ENCODE assay signal across 16 cellular contexts in the genomic region with DNA sequence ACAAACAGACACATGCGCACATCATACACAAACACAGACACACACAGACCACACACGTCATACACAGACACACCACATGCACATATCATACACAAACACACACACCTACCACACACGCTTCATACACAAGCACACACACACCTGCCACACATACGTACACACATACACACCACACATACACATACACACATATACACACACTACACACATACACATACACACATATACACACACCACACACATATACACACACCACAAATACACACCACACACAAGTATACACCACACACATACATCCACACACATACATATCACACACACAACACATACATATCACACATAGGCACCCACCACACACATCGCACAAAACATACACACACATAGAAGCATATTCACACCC.
DNase-seq lines count a peak whose midpoint lies in the region; ATAC-seq, FAIRE-seq and TF ChIP-seq lines count a peak whose summit lies in the region.
"Had no signal": no experiment of that assay in that cellular context is flagged by ENCODE, and none has a peak within 500 bp of the region (broad histone marks: within the 10 kb centered on the region; RNA-seq: fewer than 3 reads in every experiment).

No MANE protein-coding gene starts in this region.

- H2BK20ac ChIP-seq in H9 (ENCODE audit: low read depth, low read length, poor library complexity, severe bottlenecking): no peak overlapping the region
- H2BK20ac ChIP-seq in IMR-90 (ENCODE audit: low read depth, low read length): no peak overlapping the region
- peak overlapping the region; percentile 6; the same call in 1 of the 2 replicates for H2BK20ac ChIP-seq in H1 (ENCODE audit: low read length)

- TF ChIP-seq EP300 in H1 (IDR thresholded peaks at IDR 0.05; ENCODE audit: borderline replicate concordance in 1 of 2, low read depth in 2 of 2, low read length in 2 of 2): no peak

- H3K9me3 ChIP-seq in H9 (ENCODE audit: control insufficient read depth, low read depth, low read length): no peaks in the 10 kb centered on the region
- H3K9me3 ChIP-seq in IMR-90 (ENCODE audit: control insufficient read depth, insufficient read depth, low read length): no peaks in the 10 kb centered on the region
- H3K9me3 ChIP-seq in H1 (ENCODE audit: insufficient read depth in 2 of 2, low read depth in 1 of 2, low read length in 1 of 2): no peaks in the 10 kb centered on the region

- H3K23me2 ChIP-seq in H9 (ENCODE audit: insufficient read length, low read depth, low read length, poor library complexity, severe bottlenecking): no peaks in the 10 kb centered on the region
- H3K23me2 ChIP-seq in H1 (ENCODE audit: low read depth, low read length): peaks cover 15% of the 10 kb centered on the region

- no peak overlapping the region for H2AFZ ChIP-seq in H9 (ENCODE audit: low read length)
- H2AFZ ChIP-seq in IMR-90 (replicated peaks; ENCODE audit: low read length, poor library complexity): no peak overlapping the region
- no peak overlapping the region for H2AFZ ChIP-seq in H1 (ENCODE audit: low read length)

- H3T11ph ChIP-seq in H9 (ENCODE audit: low read length): no peak overlapping the region

- TF ChIP-seq RAD21 in IMR-90 (IDR thresholded peaks at IDR 0.05; ENCODE audit: low read length) (no peak), H1 (IDR thresholded peaks at IDR 0.05 in 1 of 2, conservative IDR thresholded peaks at IDR 0.05 in 1 of 2; ENCODE audit: low read depth in 2 of 2, low read length in 2 of 2) (no peak)

- FAIRE-seq in H1 (lab: Jason Lieb, UNC): no peak
- FAIRE-seq: A204.1 had no signal

- 100% methylated on average over 3 of the region's 5 CpGs for WGBS in H9 (ENCODE audit: extremely low coverage, insufficient read length, low lambda C conversion rate)
- WGBS in IMR-90 (ENCODE audit: extremely low coverage in 2 of 2, insufficient read length in 1 of 2), 2 experiments: 72% methylated on average over 4 of the region's 5 CpGs; no CpG with 5 or more reads in 1 of the 2 experiments
- 89% methylated on average over 5 of the region's 5 CpGs; no CpG with 5 or more reads in 1 of the 2 experiments for WGBS in H1 (ENCODE audit: extremely low coverage in 1 of 2, insufficient coverage in 1 of 2, insufficient read length in 1 of 2, insufficient replicate concordance in 2 of 2, low coverage in 1 of 2, low lambda C conversion rate in 2 of 2, missing lambda C conversion rate in 1 of 2), 2 experiments

- H3K36me3 ChIP-seq in IMR-90 (ENCODE audit: control insufficient read depth, insufficient read depth, low read length) (no peaks in the 10 kb centered on the region), H1 (ENCODE audit: control insufficient read depth in 2 of 4, insufficient read depth in 4 of 4, low read length in 3 of 4) (no peaks in the 10 kb centered on the region)

- intact Hi-C loops in IMR-90 (cut with micrococcal nuclease): no loop called here

- in situ Hi-C loops in IMR-90 (cut with MboI; ENCODE audit: low sequenced_read_pairs): no loop called here

- no peak overlapping the region for H2AK9ac ChIP-seq in IMR-90 (replicated peaks; ENCODE audit: low read depth, low read length, poor library complexity)

- no peak overlapping the region for H3K27ac Mint-ChIP-seq in H9
- H3K27ac Mint-ChIP-seq: CD14-positive monocyte; CD8-positive, alpha-beta T cell had no signal

- H3K27ac ChIP-seq in H9 (ENCODE audit: insufficient read length, low read depth, low read length): no peak overlapping the region
- no peak overlapping the region for H3K27ac ChIP-seq in IMR-90 (ENCODE audit: insufficient read depth, low read length)
- H3K27ac ChIP-seq in H1 (ENCODE audit: low read depth, low read length): no peak overlapping the region

- H3K18ac ChIP-seq in H9 (ENCODE audit: insufficient read length, low read depth, low read length) (no peak overlapping the region), IMR-90 (ENCODE audit: low read depth, low read length) (no peak overlapping the region), H1 (ENCODE audit: extremely low read depth, low read length) (no peak overlapping the region)

- no peaks in the 10 kb centered on the region for H3K79me2 ChIP-seq in H9 (ENCODE audit: insufficient read depth, low read length)
- no peaks in the 10 kb centered on the region for H3K79me2 ChIP-seq in H1 (ENCODE audit: control insufficient read depth in 1 of 2, insufficient read depth in 2 of 2, low read length in 2 of 2)

- H3K4me1 Mint-ChIP-seq in H9: no peaks in the 10 kb centered on the region
- no peaks in the 10 kb centered on the region for H3K4me1 Mint-ChIP-seq in activated T-cell treated with anti-CD3 and anti-CD28 coated beads, Interleukin-2, amount 50 U/mL, for 4 hours (ENCODE audit: low read depth)
- H3K4me1 Mint-ChIP-seq: CD14-positive monocyte had no signal

- POLR2A ChIA-PET in IMR-90 (lab: Charles Lee; ENCODE audit: unreplicated experiment) (no interaction called here), H1 (lab: Charles Lee; ENCODE audit: partially characterized antibody) (no interaction called here)

- no peak overlapping the region for H3K4me3 Mint-ChIP-seq in H9
- no peak overlapping the region for H3K4me3 Mint-ChIP-seq in activated T-cell treated with anti-CD3 and anti-CD28 coated beads, Interleukin-2, amount 50 U/mL, for 4 hours
- H3K4me3 Mint-ChIP-seq: CD14-positive monocyte; CD8-positive, alpha-beta T cell had no signal

- ATAC-seq in IMR-90 (ENCODE audit: low read depth) (no peak), GM18873 (IDR thresholded peaks at IDR 0.05; ENCODE audit: low FRiP score, unreplicated experiment) (no peak)
- no peak for ATAC-seq in activated T-cell treated with anti-CD3 and anti-CD28 coated beads, Interleukin-2, amount 50 U/mL, for 4 hours
- ATAC-seq: CD8-positive, alpha-beta T cell had no signal

- H3K4ac ChIP-seq in H9 (ENCODE audit: low read depth, low read length): no peak overlapping the region
- no peak overlapping the region for H3K4ac ChIP-seq in IMR-90 (ENCODE audit: low read depth, low read length)
- no peak overlapping the region for H3K4ac ChIP-seq in H1 (replicated peaks; ENCODE audit: insufficient read length, low read depth, low read length)

- no peak overlapping the region for H3K9ac ChIP-seq in H9 (ENCODE audit: extremely low read depth, insufficient read length, low read length)
- no peak overlapping the region for H3K9ac ChIP-seq in IMR-90 (ENCODE audit: low read depth, low read length)
- H3K9ac ChIP-seq in H1 (replicated peaks in 1 of 4; ENCODE audit: extremely low read depth in 1 of 4, low read depth in 3 of 4, low read length in 3 of 4): no peak overlapping the region; a peak in 1 of 7 replicates

- no peak overlapping the region for H2BK5ac ChIP-seq in H9 (ENCODE audit: insufficient read length, low read length)
- H2BK5ac ChIP-seq in IMR-90 (ENCODE audit: low read depth, low read length, poor library complexity, severe bottlenecking): peak overlapping the region; percentile 91
- H2BK5ac ChIP-seq in H1 (ENCODE audit: low read depth, low read length): no peak overlapping the region

- H3K4me1 ChIP-seq in H9 (ENCODE audit: insufficient read depth, low read length): no peaks in the 10 kb centered on the region
- H3K4me1 ChIP-seq in IMR-90 (ENCODE audit: control insufficient read depth, insufficient read depth, low read length): no peaks in the 10 kb centered on the region
- no peaks in the 10 kb centered on the region for H3K4me1 ChIP-seq in H1 (replicated peaks in 1 of 4; ENCODE audit: control insufficient read depth in 3 of 4, insufficient read depth in 4 of 4, low read length in 3 of 4)

- DNase-seq in H9 (no peak), IMR-90 (no peak), H1 (ENCODE audit: low read depth in 1 of 2, low spot score in 2 of 2) (no peak), hippocampal formation (lab: John Stamatoyannopoulos, UW) (no peak), NCI-H2196 (lab: John Stamatoyannopoulos, UW; ENCODE audit: unreplicated experiment) (no peak)
- no peak for DNase-seq in activated T-cell treated with anti-CD3 and anti-CD28 coated beads, Interleukin-2, amount 50 U/mL, for 4 hours
- DNase-seq: CD8-positive, alpha-beta T cell; COR-L47; DND-41; GDM1; GOT3; HCEC 1CT; Karpas-422 had no signal

- H3K4me3 ChIP-seq in IMR-90 (ENCODE audit: insufficient read depth, low read depth, low read length): no peak overlapping the region
- H3K4me3 ChIP-seq in H1 (ENCODE audit: extremely low read depth in 1 of 4, insufficient read depth in 2 of 4, low read depth in 3 of 4, low read length in 4 of 4): no peak overlapping the region

- CTCF ChIA-PET in IMR-90 (lab: Yijun Ruan, JAX): no interaction called here
- CTCF ChIA-PET in H1 (lab: Charles Lee; ENCODE audit: partially characterized antibody): no interaction called here

- H3K9me3 Mint-ChIP-seq in H9: no peaks in the 10 kb centered on the region
- H3K9me3 Mint-ChIP-seq in activated T-cell treated with anti-CD3 and anti-CD28 coated beads, Interleukin-2, amount 50 U/mL, for 4 hours: no peaks in the 10 kb centered on the region
- H3K9me3 Mint-ChIP-seq: CD8-positive, alpha-beta T cell had no signal

- H2BK120ac ChIP-seq in H9 (ENCODE audit: low read depth, low read length, poor library complexity, severe bottlenecking) (no peak overlapping the region), IMR-90 (ENCODE audit: low read depth, low read length) (no peak overlapping the region), H1 (replicated peaks; ENCODE audit: low read depth, low read length) (no peak overlapping the region)

- H3K4me2 ChIP-seq in H9 (ENCODE audit: insufficient read depth, insufficient read length, low read length): no peak overlapping the region
- H3K4me2 ChIP-seq in IMR-90 (ENCODE audit: low read depth, low read length): no peak overlapping the region
- no peak overlapping the region for H3K4me2 ChIP-seq in H1 (ENCODE audit: insufficient read depth in 1 of 2, low read depth in 2 of 2, low read length in 2 of 2)

- H3K14ac ChIP-seq in H9 (ENCODE audit: insufficient read depth, low read length): no peak overlapping the region
- no peak overlapping the region for H3K14ac ChIP-seq in IMR-90 (replicated peaks; ENCODE audit: low read depth, low read length)
- no peak overlapping the region for H3K14ac ChIP-seq in H1 (ENCODE audit: insufficient read length)

- H2AK5ac ChIP-seq in H9 (ENCODE audit: insufficient read length, low read length) (no peak overlapping the region), IMR-90 (ENCODE audit: low read depth, low read length) (no peak overlapping the region), H1 (ENCODE audit: low read depth, low read length) (peak overlapping the region; percentile 96)

- H4K5ac ChIP-seq in H9 (ENCODE audit: insufficient read length, low read depth, low read length): no peak overlapping the region
- no peak overlapping the region for H4K5ac ChIP-seq in IMR-90 (ENCODE audit: low read depth, low read length)
- no peak overlapping the region for H4K5ac ChIP-seq in H1 (ENCODE audit: insufficient read length, low read depth, low read length)

- H3K27me3 ChIP-seq in H9 (ENCODE audit: insufficient read depth, low read length) (no peaks in the 10 kb centered on the region), IMR-90 (ENCODE audit: control insufficient read depth, insufficient read depth, low read length) (0 out of 2 replicates have a peak, but pooled peaks cover 2% of the 10 kb centered on the region), H1 (replicated peaks in 1 of 4; ENCODE audit: control insufficient read depth in 3 of 4, extremely low read depth in 1 of 4, insufficient read depth in 3 of 4, low read length in 3 of 4) (0 out of 7 replicates have a peak, but pooled peaks cover 0 to 2% (median 0%) of the 10 kb centered on the region in 4 experiments)

- H3K56ac ChIP-seq in H9 (ENCODE audit: insufficient read length, low read depth, low read length): no peak overlapping the region
- H3K56ac ChIP-seq in IMR-90 (ENCODE audit: extremely low read depth, insufficient read depth, low read length): no peak overlapping the region
- H3K56ac ChIP-seq in H1 (replicated peaks; ENCODE audit: insufficient read length, low read depth, low read length): peak overlapping the region; percentile 83

- no peak for TF ChIP-seq CTCF in H9 (conservative IDR thresholded peaks at IDR 0.05)
- no peak for TF ChIP-seq CTCF in IMR-90 (conservative IDR thresholded peaks at IDR 0.05; ENCODE audit: low read depth, low read length)
- TF ChIP-seq CTCF in H1 (IDR thresholded peaks at IDR 0.05; ENCODE audit: control extremely low read depth in 1 of 3, insufficient read depth in 1 of 3, low read depth in 1 of 3, low read length in 3 of 3): no peak

- dilution Hi-C loops in IMR-90 (cut with HindIII; ENCODE audit: low sequenced_read_pairs, unreplicated experiment): no loop called here

- H2BK12ac ChIP-seq in H9 (ENCODE audit: insufficient read length, low read depth, low read length) (no peak overlapping the region), H1 (ENCODE audit: low read depth, low read length) (no peak overlapping the region)

- H4K8ac ChIP-seq in H9 (replicated peaks; ENCODE audit: insufficient read length, low read depth, low read length) (peak overlapping the region; percentile 6), IMR-90 (ENCODE audit: low read depth in 2 of 2, low read length in 2 of 2) (no peak overlapping the region), H1 (ENCODE audit: extremely low read depth, insufficient read depth, low read length) (peak overlapping the region; percentile 42; the same call in 1 of the 2 replicates)

- no peaks in the 10 kb centered on the region for H3K36me3 Mint-ChIP-seq in H9 (ENCODE audit: insufficient read depth in 1 of 3, low read depth in 3 of 3)
- no peaks in the 10 kb centered on the region for H3K36me3 Mint-ChIP-seq in activated T-cell treated with anti-CD3 and anti-CD28 coated beads, Interleukin-2, amount 50 U/mL, for 4 hours (ENCODE audit: insufficient read depth)
- H3K36me3 Mint-ChIP-seq: CD8-positive, alpha-beta T cell had no signal

- H2BK15ac ChIP-seq in H9 (ENCODE audit: low read depth, low read length): no peak overlapping the region
- H2BK15ac ChIP-seq in IMR-90 (ENCODE audit: low read depth, low read length): no peak overlapping the region
- peak overlapping the region; percentile 83 for H2BK15ac ChIP-seq in H1 (ENCODE audit: low read length)

- H4K20me1 ChIP-seq in H9 (ENCODE audit: control insufficient read depth, insufficient read depth, insufficient read length) (no peaks in the 10 kb centered on the region), IMR-90 (ENCODE audit: insufficient read depth, low read length) (no peaks in the 10 kb centered on the region), H1 (replicated peaks in 1 of 2; ENCODE audit: control insufficient read depth in 1 of 2, insufficient read depth in 2 of 2, low read length in 2 of 2) (peaks cover 0 to 10% of the 10 kb centered on the region in 2 experiments)

- H3K27me3 Mint-ChIP-seq in H9 (ENCODE audit: low read depth): no peaks in the 10 kb centered on the region; the same call in 1 of the 2 replicates
- peaks cover under 1% of the 10 kb centered on the region for H3K27me3 Mint-ChIP-seq in activated T-cell treated with anti-CD3 and anti-CD28 coated beads, Interleukin-2, amount 50 U/mL, for 4 hours (ENCODE audit: low read depth)

- TF ChIP-seq POLR2A in IMR-90 (IDR thresholded peaks at IDR 0.05; ENCODE audit: low read depth, low read length) (no peak), H1 (IDR thresholded peaks at IDR 0.05; ENCODE audit: control extremely low read depth in 1 of 2, low read depth in 2 of 2, low read length in 2 of 2) (no peak)

- H4K91ac ChIP-seq in H9 (ENCODE audit: insufficient read length, low read depth, low read length) (no peak overlapping the region), IMR-90 (ENCODE audit: insufficient read depth, low read depth, low read length) (no peak overlapping the region), H1 (replicated peaks; ENCODE audit: insufficient read length, low read length) (peak overlapping the region; percentile 88)

- H3K79me1 ChIP-seq in H9 (ENCODE audit: insufficient read depth, low read depth, low read length, poor library complexity, severe bottlenecking) (no peaks in the 10 kb centered on the region), IMR-90 (ENCODE audit: low read depth in 1 of 2, low read length in 2 of 2) (no peaks in the 10 kb centered on the region), H1 (ENCODE audit: low read depth, low read length) (no peaks in the 10 kb centered on the region)

- BruUV-seq in IMR-90 (replicated peaks; lab: Mats Ljungman, UMichigan): no TSS peak

- peaks cover 5% of the 10 kb centered on the region; the same call in 1 of the 2 replicates for H3K9me1 ChIP-seq in IMR-90 (ENCODE audit: insufficient read depth, low read length)

- H3K23ac ChIP-seq in H9 (ENCODE audit: insufficient read length, low read depth, low read length): no peak overlapping the region
- H3K23ac ChIP-seq in IMR-90 (ENCODE audit: low read depth, low read length): no peak overlapping the region
- no peak overlapping the region for H3K23ac ChIP-seq in H1 (ENCODE audit: insufficient read length)

Comparison
In these comparisons a context has a peak if more than half of its experiments do, and no peak if none do; other contexts are left out.
1. H4K8ac ChIP-seq: peak in H9 (single experiment) and H1 (single experiment); none in IMR-90 (0 of 2).